1 cellular context compared by ENCODE assay signal in genomic region chrX:37863728-37864127, GRCh38.
TF ChIP-seq lines count a peak whose summit lies in the region.

No MANE protein-coding gene starts in this region.

TF ChIP-seq in HepG2, 621 proteins besides CTCF, POLR2A, EP300 and RAD21 (continued from another document):
- TF ChIP-seq ZNF646 (CRISPR knock-in tag; IDR thresholded peaks at IDR 0.05) (no peak), ZFAT (CRISPR knock-in tag; conservative IDR thresholded peaks at IDR 0.05) (no peak), ZNF652 (CRISPR knock-in tag; IDR thresholded peaks at IDR 0.05; ENCODE audit: borderline replicate concordance, low read depth) (no peak), ZNF326 (CRISPR knock-in tag; IDR thresholded peaks at IDR 0.05; ENCODE audit: borderline replicate concordance) (no peak), ZNF766 (CRISPR knock-in tag; IDR thresholded peaks at IDR 0.05; ENCODE audit: borderline replicate concordance) (no peak), AHDC1 (CRISPR knock-in tag; IDR thresholded peaks at IDR 0.05; ENCODE audit: borderline replicate concordance) (no peak), ZBTB39 (CRISPR knock-in tag; IDR thresholded peaks at IDR 0.05) (no peak), CCDC6 (CRISPR knock-in tag; IDR thresholded peaks at IDR 0.05) (no peak), EED (CRISPR knock-in tag; IDR thresholded peaks at IDR 0.05) (no peak)
TF ChIP-seq in HepG2: peak in this region for 0.
